In the genomic region with DNA sequence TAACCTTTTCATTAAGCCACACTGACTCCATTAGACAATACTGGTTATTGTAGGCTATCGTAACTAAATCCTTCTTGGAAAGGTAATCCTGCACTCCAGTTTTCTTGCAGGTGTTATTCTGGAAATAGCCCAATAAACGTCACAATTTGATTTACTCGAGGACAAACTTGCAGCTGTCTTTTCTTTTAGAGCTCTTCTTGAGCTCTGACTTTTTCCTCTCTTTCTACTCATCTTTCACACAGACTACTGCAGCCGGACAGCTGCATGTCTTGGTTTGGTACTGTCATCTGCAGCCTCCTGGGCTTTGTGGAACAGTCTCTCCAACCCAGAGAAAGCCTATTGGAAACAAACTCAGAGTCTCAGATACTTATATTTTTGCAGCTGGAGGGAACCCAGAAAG, we compare ENCODE assay signal across 19 cellular contexts. TPM values are rescaled to one million over a fixed set of nuclear protein-coding genes. Genes with fewer than 3 reads are reported as not detected.
"Had no signal": no experiment of that assay in that cellular context is flagged by ENCODE, and none has a peak within 500 bp of the region (broad histone marks: within the 10 kb centered on the region; RNA-seq: fewer than 3 reads in every experiment).

No MANE protein-coding gene starts in this region.

- H3K4me3 ChIP-seq: esophagus squamous epithelium, prostate gland, right lobe of liver, transverse colon had no signal

- H3K27ac ChIP-seq: prostate gland, right lobe of liver, VCaP had no signal

- H3K4me1 Mint-ChIP-seq: activated naive CD8-positive, alpha-beta T cell treated with anti-CD3 and anti-CD28 coated beads, Interleukin-2, amount 50 U/mL, for 24 hours; natural killer cell had no signal

- H3K4me1 ChIP-seq: prostate gland, right lobe of liver had no signal

- ATAC-seq: activated CD8-positive, alpha-beta T cell treated with anti-CD3 and anti-CD28 coated beads for 36 hours; activated naive CD8-positive, alpha-beta T cell treated with anti-CD3 and anti-CD28 coated beads, Interleukin-2, amount 50 U/mL, for 24 hours; left cardiac atrium; natural killer cell; right lobe of liver had no signal

- H3K27ac Mint-ChIP-seq: activated CD4-positive, alpha-beta T cell treated with anti-CD3 and anti-CD28 coated beads for 36 hours; activated CD8-positive, alpha-beta T cell treated with anti-CD3 and anti-CD28 coated beads for 36 hours; activated naive CD8-positive, alpha-beta T cell treated with anti-CD3 and anti-CD28 coated beads, Interleukin-2, amount 50 U/mL, for 24 hours; activated T-cell treated with anti-CD3 and anti-CD28 coated beads, Interleukin-2, amount 50 U/mL, for 72 hours; natural killer cell had no signal

- H3K4me3 Mint-ChIP-seq: activated CD4-positive, alpha-beta T cell treated with anti-CD3 and anti-CD28 coated beads for 36 hours; activated CD8-positive, alpha-beta T cell treated with anti-CD3 and anti-CD28 coated beads for 36 hours; activated naive CD8-positive, alpha-beta T cell treated with anti-CD3 and anti-CD28 coated beads, Interleukin-2, amount 50 U/mL, for 24 hours; natural killer cell had no signal

- H3K36me3 Mint-ChIP-seq: natural killer cell had no signal

- H3K27me3 ChIP-seq: right lobe of liver, transverse colon had no signal

- DNase-seq: activated CD8-positive, alpha-beta memory T cell treated with anti-CD3 and anti-CD28 coated beads, Interleukin-2, amount 50 U/mL, for 4 hours; activated CD8-positive, alpha-beta T cell treated with anti-CD3 and anti-CD28 coated beads for 36 hours; activated naive CD8-positive, alpha-beta T cell treated with anti-CD3 and anti-CD28 coated beads, Interleukin-2, amount 50 U/mL, for 24 hours; esophagus squamous epithelium; left cardiac atrium; natural killer cell; right lobe of liver; stimulated activated CD4-positive, alpha-beta T cell treated with anti-CD3 and anti-CD28 coated beads, Interleukin-2, amount 100 ng/mL, for 24 hours; stimulated activated naive CD4-positive, alpha-beta T cell; substantia nigra; transverse colon had no signal

- H3K9me3 Mint-ChIP-seq: activated CD8-positive, alpha-beta T cell treated with anti-CD3 and anti-CD28 coated beads for 36 hours; activated naive CD8-positive, alpha-beta T cell treated with anti-CD3 and anti-CD28 coated beads, Interleukin-2, amount 50 U/mL, for 24 hours; activated T-cell treated with anti-CD3 and anti-CD28 coated beads, Interleukin-2, amount 50 U/mL, for 72 hours; natural killer cell had no signal

- H3K9me3 ChIP-seq: esophagus squamous epithelium, prostate gland, right lobe of liver, transverse colon had no signal

- H3K36me3 ChIP-seq: esophagus squamous epithelium, prostate gland, right lobe of liver, transverse colon had no signal

RNA-seq across cellular contexts. Expression of a gene that starts 23.0 kb away (rescaled TPM):
- total RNA-seq: activated CD4-positive, alpha-beta T cell treated with anti-CD3 and anti-CD28 coated beads for 36 hours; activated CD8-positive, alpha-beta T cell treated with anti-CD3 and anti-CD28 coated beads for 36 hours; activated T-cell treated with anti-CD3 and anti-CD28 coated beads, Interleukin-2, amount 50 U/mL, for 72 hours; astrocyte; esophagus squamous epithelium; left cardiac atrium; lung microvascular endothelial cell; mononuclear cell; natural killer cell; omental fat pad; prostate gland; right lobe of liver had no signal
